Comparison of ENCODE assay signal across 9 cellular contexts in the genomic region with DNA sequence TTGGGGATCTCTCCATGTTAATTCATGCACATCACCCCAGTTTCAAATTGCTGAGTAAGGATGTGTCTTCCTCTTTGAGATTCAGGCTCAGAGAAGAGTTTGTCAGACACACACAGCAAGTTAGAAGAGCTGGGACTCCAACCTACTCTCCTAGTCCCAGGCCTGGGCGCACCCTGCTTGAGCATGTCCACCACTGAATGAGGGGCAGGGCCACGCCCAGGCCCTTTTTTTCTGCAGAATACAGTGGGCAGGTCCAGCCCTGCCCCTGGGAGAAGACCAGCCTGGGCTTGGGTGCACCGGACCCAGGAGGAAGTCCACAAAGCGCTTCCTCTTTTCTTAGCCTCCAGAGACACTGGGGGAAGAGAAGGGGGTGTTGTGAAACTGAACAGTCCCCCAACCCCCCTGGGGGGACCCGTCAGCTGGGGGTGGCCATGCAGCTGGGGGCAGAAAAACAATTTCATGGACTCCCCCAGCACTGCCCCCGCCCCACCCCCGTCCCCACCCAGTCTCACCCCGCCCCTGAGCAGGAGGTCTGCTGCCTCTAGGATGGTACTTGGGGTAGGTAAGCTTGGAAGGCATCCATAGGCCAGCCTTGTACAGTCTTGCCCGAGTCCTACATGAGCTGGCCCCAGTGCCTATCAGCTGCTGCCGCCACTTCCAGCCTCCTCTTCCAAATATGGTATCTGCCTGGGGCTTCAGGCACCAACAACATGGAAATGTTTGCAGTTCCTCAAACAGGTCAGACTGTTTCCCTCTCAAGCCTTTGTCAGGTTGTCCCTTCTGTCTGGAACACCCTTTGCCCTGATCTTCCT. TPM values are rescaled to one million over a fixed set of nuclear protein-coding genes. Genes with fewer than 3 reads are reported as not detected.
DNase-seq lines count a peak whose midpoint lies in the region; ATAC-seq and TF ChIP-seq lines count a peak whose summit lies in the region.
"Had no signal": no experiment of that assay in that cellular context is flagged by ENCODE, and none has a peak within 500 bp of the region (broad histone marks: within the 10 kb centered on the region; RNA-seq: fewer than 3 reads in every experiment).

No MANE protein-coding gene starts in this region.

- H3K4me1 ChIP-seq in foreskin keratinocyte (no peaks in the 10 kb centered on the region), thymus (ENCODE audit: control insufficient read depth, insufficient read depth, low read length) (no peaks in the 10 kb centered on the region)

- H3K36me3 Mint-ChIP-seq in activated naive CD4-positive, alpha-beta T cell treated with anti-CD3 and anti-CD28 coated beads, Interleukin-2, amount 50 U/mL, for 24 hours: no peaks in the 10 kb centered on the region
- no peaks in the 10 kb centered on the region for H3K36me3 Mint-ChIP-seq in activated naive CD4-positive, alpha-beta T cell treated with anti-CD3 and anti-CD28 coated beads for 36 hours (ENCODE audit: low read depth)
- H3K36me3 Mint-ChIP-seq: CD4-positive, alpha-beta memory T cell had no signal

- no peak overlapping the region for H3K27ac ChIP-seq in foreskin keratinocyte
- peak overlapping the region; percentile 21 for H3K27ac ChIP-seq in thymus (ENCODE audit: low read depth)

- no peaks in the 10 kb centered on the region for H3K9me3 Mint-ChIP-seq in activated naive CD4-positive, alpha-beta T cell treated with anti-CD3 and anti-CD28 coated beads, Interleukin-2, amount 50 U/mL, for 24 hours
- H3K9me3 Mint-ChIP-seq in activated naive CD4-positive, alpha-beta T cell treated with anti-CD3 and anti-CD28 coated beads for 36 hours: no peaks in the 10 kb centered on the region

- H3K27me3 ChIP-seq in foreskin keratinocyte: peaks cover 54% of the 10 kb centered on the region
- H3K27me3 ChIP-seq in thymus (ENCODE audit: control insufficient read depth, insufficient read depth): no peaks in the 10 kb centered on the region

- ATAC-seq in foreskin keratinocyte: peak; percentile 55

- peaks cover 28% of the 10 kb centered on the region for H3K27me3 Mint-ChIP-seq in activated naive CD4-positive, alpha-beta T cell treated with anti-CD3 and anti-CD28 coated beads, Interleukin-2, amount 50 U/mL, for 24 hours
- peaks cover 24% of the 10 kb centered on the region for H3K27me3 Mint-ChIP-seq in activated naive CD4-positive, alpha-beta T cell treated with anti-CD3 and anti-CD28 coated beads for 36 hours (ENCODE audit: low read depth)

- DNase-seq in activated naive CD4-positive, alpha-beta T cell treated with anti-CD3 and anti-CD28 coated beads for 36 hours: no peak
- peak; percentile 84 for DNase-seq in NAMALWA (ENCODE audit: low spot score)
- peak; percentile 23 to 64 for DNase-seq in foreskin keratinocyte
- DNase-seq in OCI-M2 (lab: John Stamatoyannopoulos, UW; ENCODE audit: unreplicated experiment): no peak
- no peak for DNase-seq in dedifferentiated amniotic fluid mesenchymal stem cell (ENCODE audit: extremely low spot score)
- no peak for DNase-seq in NCI-H82 treated with DMSO at 0.1 percent for 48 hours (lab: John Stamatoyannopoulos, UW; ENCODE audit: unreplicated experiment)
- DNase-seq: CD4-positive, alpha-beta memory T cell had no signal

- no peak overlapping the region for H3K4me3 ChIP-seq in thymus (ENCODE audit: low read length)

- 12% methylated on average over 10 of the region's 10 CpGs for WGBS in thymus

- H3K9me3 ChIP-seq in thymus (ENCODE audit: control insufficient read depth): no peaks in the 10 kb centered on the region

- CTCF ChIA-PET in activated naive CD4-positive, alpha-beta T cell treated with anti-CD3 and anti-CD28 coated beads for 36 hours (lab: Charles Lee): interaction anchor here (0.7 to 0.9 kb wide), 3 partner anchors 11 to 881 kb away, joined by 3 read pairs; no protein-coding TSS in a partner anchor

- TF ChIP-seq CTCF in foreskin keratinocyte (conservative IDR thresholded peaks at IDR 0.05): no peak

- intact Hi-C loops in activated naive CD4-positive, alpha-beta T cell treated with anti-CD3 and anti-CD28 coated beads for 36 hours (cut with micrococcal nuclease): no loop called here

- H3K4me3 Mint-ChIP-seq in activated naive CD4-positive, alpha-beta T cell treated with anti-CD3 and anti-CD28 coated beads, Interleukin-2, amount 50 U/mL, for 24 hours: no peak overlapping the region
- no peak overlapping the region for H3K4me3 Mint-ChIP-seq in activated naive CD4-positive, alpha-beta T cell treated with anti-CD3 and anti-CD28 coated beads for 36 hours
- H3K4me3 Mint-ChIP-seq: CD4-positive, alpha-beta memory T cell had no signal

- no peaks in the 10 kb centered on the region for H3K4me1 Mint-ChIP-seq in activated naive CD4-positive, alpha-beta T cell treated with anti-CD3 and anti-CD28 coated beads, Interleukin-2, amount 50 U/mL, for 24 hours
- no peaks in the 10 kb centered on the region for H3K4me1 Mint-ChIP-seq in activated naive CD4-positive, alpha-beta T cell treated with anti-CD3 and anti-CD28 coated beads for 36 hours (ENCODE audit: low read depth)
- H3K4me1 Mint-ChIP-seq: CD4-positive, alpha-beta memory T cell had no signal

- peak overlapping the region; percentile 63 for H3K27ac Mint-ChIP-seq in activated naive CD4-positive, alpha-beta T cell treated with anti-CD3 and anti-CD28 coated beads, Interleukin-2, amount 50 U/mL, for 24 hours
- H3K27ac Mint-ChIP-seq in activated naive CD4-positive, alpha-beta T cell treated with anti-CD3 and anti-CD28 coated beads for 36 hours: no peak overlapping the region

- H3K36me3 ChIP-seq in thymus (ENCODE audit: control insufficient read depth, insufficient read depth): no peaks in the 10 kb centered on the region

RNA-seq across cellular contexts. Expression of gene HCK, which starts 11.7 kb away (rescaled TPM):
- total RNA-seq in activated naive CD4-positive, alpha-beta T cell treated with anti-CD3 and anti-CD28 coated beads for 36 hours: not detected
- total RNA-seq in foreskin keratinocyte: not detected in 2 replicates
- polyA plus RNA-seq in foreskin keratinocyte (not detected in 2 replicates), thymus (33.3 TPM)

RNA-seq across cellular contexts. Expression of gene CCM2L, which starts 30.1 kb away (rescaled TPM):
- total RNA-seq in activated naive CD4-positive, alpha-beta T cell treated with anti-CD3 and anti-CD28 coated beads for 36 hours: not detected
- total RNA-seq in foreskin keratinocyte: not detected in 2 replicates
- polyA plus RNA-seq in foreskin keratinocyte (not detected in 2 replicates), thymus (3.3 TPM)
- total RNA-seq: CD4-positive, alpha-beta memory T cell had no signal
- polyA plus RNA-seq: CD4-positive, alpha-beta memory T cell had no signal

Comparison
In these comparisons a context has a peak if more than half of its experiments do, and no peak if none do; other contexts are left out.
1. DNase-seq: peak in NAMALWA (single experiment) and foreskin keratinocyte (2 of 2); none in activated naive CD4-positive, alpha-beta T cell treated with anti-CD3 and anti-CD28 coated beads for 36 hours (single experiment), OCI-M2 (single experiment), dedifferentiated amniotic fluid mesenchymal stem cell (single experiment) and NCI-H82 treated with DMSO at 0.1 percent for 48 hours (single experiment).